1 cellular context compared by ENCODE assay signal in the genomic region with DNA sequence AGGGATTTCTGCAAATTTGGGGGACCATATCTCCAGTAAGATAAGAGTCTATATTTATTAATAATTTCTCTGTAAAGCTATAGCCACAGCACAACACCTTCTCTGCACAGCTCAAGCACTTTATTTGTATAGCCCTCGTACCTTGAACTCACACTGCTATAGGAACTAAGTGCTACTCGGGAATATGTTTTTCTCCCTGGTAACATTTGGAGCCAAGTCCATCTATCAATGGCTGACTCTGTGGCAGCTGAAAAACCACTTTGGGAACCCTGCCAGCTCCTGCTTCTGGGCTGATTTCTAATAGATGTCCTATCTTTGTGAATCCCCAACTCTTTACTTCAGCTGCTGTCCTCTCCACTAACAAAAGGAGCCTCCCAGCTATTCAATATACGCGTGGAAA.
TF ChIP-seq lines count a peak whose summit lies in the region.

No MANE protein-coding gene starts in this region.

TF ChIP-seq in HepG2, 621 proteins besides CTCF, POLR2A, EP300 and RAD21 (continued from another document):
- TF ChIP-seq KDM3A (CRISPR knock-in tag; IDR thresholded peaks at IDR 0.05; ENCODE audit: low read depth) (no peak), RFXAP (CRISPR knock-in tag; IDR thresholded peaks at IDR 0.05; ENCODE audit: borderline replicate concordance) (0 out of 2 replicates have a peak, but pooled peaks have one; percentile 39), HNRNPH1 (optimal IDR thresholded peaks at IDR 0.05; ENCODE audit: low read depth, low read length) (no peak), ZNF598 (CRISPR knock-in tag; IDR thresholded peaks at IDR 0.05; ENCODE audit: borderline replicate concordance) (no peak), ZMYM4 (CRISPR knock-in tag; IDR thresholded peaks at IDR 0.05) (0 out of 2 replicates have a peak, but pooled peaks have one; percentile 26), ZNF367 (CRISPR knock-in tag; IDR thresholded peaks at IDR 0.05; ENCODE audit: borderline replicate concordance) (no peak), SAFB2 (CRISPR knock-in tag; IDR thresholded peaks at IDR 0.05; ENCODE audit: borderline replicate concordance, low read depth) (no peak), RNF2 (conservative IDR thresholded peaks at IDR 0.05; ENCODE audit: low read depth) (no peak), EHMT2 (IDR thresholded peaks at IDR 0.05; ENCODE audit: borderline replicate concordance, low read depth, low read length) (peak; percentile 49; the same call in 1 of the 2 replicates), ZNF567 (CRISPR knock-in tag; IDR thresholded peaks at IDR 0.05; ENCODE audit: borderline replicate concordance) (no peak), SYNCRIP (IDR thresholded peaks at IDR 0.05; ENCODE audit: insufficient read depth, low read depth, low read length) (no peak), NPAS2 (CRISPR knock-in tag; IDR thresholded peaks at IDR 0.05; ENCODE audit: borderline replicate concordance) (no peak), ZNF788 (CRISPR knock-in tag; IDR thresholded peaks at IDR 0.05; ENCODE audit: borderline replicate concordance) (no peak)
- TF ChIP-seq, protein P1, sequence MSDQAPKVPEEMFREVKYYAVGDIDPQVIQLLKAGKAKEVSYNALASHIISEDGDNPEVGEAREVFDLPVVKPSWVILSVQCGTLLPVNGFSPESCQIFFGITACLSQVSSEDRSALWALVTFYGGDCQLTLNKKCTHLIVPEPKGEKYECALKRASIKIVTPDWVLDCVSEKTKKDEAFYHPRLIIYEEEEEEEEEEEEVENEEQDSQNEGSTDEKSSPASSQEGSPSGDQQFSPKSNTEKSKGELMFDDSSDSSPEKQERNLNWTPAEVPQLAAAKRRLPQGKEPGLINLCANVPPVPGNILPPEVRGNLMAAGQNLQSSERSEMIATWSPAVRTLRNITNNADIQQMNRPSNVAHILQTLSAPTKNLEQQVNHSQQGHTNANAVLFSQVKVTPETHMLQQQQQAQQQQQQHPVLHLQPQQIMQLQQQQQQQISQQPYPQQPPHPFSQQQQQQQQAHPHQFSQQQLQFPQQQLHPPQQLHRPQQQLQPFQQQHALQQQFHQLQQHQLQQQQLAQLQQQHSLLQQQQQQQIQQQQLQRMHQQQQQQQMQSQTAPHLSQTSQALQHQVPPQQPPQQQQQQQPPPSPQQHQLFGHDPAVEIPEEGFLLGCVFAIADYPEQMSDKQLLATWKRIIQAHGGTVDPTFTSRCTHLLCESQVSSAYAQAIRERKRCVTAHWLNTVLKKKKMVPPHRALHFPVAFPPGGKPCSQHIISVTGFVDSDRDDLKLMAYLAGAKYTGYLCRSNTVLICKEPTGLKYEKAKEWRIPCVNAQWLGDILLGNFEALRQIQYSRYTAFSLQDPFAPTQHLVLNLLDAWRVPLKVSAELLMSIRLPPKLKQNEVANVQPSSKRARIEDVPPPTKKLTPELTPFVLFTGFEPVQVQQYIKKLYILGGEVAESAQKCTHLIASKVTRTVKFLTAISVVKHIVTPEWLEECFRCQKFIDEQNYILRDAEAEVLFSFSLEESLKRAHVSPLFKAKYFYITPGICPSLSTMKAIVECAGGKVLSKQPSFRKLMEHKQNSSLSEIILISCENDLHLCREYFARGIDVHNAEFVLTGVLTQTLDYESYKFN (CRISPR knock-in tag; conservative IDR thresholded peaks at IDR 0.05) = peak; percentile 54
- TF ChIP-seq, protein P2, sequence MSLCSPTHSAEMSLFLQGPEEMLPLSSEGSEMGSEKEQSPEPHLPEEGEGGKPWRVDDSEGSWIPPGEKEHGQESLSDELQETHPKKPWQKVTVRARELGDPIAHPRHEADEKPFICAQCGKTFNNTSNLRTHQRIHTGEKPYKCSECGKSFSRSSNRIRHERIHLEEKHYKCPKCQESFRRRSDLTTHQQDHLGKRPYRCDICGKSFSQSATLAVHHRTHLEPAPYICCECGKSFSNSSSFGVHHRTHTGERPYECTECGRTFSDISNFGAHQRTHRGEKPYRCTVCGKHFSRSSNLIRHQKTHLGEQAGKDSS (CRISPR knock-in tag; IDR thresholded peaks at IDR 0.05; ENCODE audit: borderline replicate concordance, low read depth) = no peak
- TF ChIP-seq, protein P3, sequence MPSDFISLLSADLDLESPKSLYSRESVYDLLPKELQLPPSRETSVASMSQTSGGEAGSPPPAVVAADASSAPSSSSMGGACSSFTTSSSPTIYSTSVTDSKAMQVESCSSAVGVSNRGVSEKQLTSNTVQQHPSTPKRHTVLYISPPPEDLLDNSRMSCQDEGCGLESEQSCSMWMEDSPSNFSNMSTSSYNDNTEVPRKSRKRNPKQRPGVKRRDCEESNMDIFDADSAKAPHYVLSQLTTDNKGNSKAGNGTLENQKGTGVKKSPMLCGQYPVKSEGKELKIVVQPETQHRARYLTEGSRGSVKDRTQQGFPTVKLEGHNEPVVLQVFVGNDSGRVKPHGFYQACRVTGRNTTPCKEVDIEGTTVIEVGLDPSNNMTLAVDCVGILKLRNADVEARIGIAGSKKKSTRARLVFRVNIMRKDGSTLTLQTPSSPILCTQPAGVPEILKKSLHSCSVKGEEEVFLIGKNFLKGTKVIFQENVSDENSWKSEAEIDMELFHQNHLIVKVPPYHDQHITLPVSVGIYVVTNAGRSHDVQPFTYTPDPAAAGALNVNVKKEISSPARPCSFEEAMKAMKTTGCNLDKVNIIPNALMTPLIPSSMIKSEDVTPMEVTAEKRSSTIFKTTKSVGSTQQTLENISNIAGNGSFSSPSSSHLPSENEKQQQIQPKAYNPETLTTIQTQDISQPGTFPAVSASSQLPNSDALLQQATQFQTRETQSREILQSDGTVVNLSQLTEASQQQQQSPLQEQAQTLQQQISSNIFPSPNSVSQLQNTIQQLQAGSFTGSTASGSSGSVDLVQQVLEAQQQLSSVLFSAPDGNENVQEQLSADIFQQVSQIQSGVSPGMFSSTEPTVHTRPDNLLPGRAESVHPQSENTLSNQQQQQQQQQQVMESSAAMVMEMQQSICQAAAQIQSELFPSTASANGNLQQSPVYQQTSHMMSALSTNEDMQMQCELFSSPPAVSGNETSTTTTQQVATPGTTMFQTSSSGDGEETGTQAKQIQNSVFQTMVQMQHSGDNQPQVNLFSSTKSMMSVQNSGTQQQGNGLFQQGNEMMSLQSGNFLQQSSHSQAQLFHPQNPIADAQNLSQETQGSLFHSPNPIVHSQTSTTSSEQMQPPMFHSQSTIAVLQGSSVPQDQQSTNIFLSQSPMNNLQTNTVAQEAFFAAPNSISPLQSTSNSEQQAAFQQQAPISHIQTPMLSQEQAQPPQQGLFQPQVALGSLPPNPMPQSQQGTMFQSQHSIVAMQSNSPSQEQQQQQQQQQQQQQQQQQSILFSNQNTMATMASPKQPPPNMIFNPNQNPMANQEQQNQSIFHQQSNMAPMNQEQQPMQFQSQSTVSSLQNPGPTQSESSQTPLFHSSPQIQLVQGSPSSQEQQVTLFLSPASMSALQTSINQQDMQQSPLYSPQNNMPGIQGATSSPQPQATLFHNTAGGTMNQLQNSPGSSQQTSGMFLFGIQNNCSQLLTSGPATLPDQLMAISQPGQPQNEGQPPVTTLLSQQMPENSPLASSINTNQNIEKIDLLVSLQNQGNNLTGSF (CRISPR knock-in tag; IDR thresholded peaks at IDR 0.05) = no peak
- TF ChIP-seq, protein P4, sequence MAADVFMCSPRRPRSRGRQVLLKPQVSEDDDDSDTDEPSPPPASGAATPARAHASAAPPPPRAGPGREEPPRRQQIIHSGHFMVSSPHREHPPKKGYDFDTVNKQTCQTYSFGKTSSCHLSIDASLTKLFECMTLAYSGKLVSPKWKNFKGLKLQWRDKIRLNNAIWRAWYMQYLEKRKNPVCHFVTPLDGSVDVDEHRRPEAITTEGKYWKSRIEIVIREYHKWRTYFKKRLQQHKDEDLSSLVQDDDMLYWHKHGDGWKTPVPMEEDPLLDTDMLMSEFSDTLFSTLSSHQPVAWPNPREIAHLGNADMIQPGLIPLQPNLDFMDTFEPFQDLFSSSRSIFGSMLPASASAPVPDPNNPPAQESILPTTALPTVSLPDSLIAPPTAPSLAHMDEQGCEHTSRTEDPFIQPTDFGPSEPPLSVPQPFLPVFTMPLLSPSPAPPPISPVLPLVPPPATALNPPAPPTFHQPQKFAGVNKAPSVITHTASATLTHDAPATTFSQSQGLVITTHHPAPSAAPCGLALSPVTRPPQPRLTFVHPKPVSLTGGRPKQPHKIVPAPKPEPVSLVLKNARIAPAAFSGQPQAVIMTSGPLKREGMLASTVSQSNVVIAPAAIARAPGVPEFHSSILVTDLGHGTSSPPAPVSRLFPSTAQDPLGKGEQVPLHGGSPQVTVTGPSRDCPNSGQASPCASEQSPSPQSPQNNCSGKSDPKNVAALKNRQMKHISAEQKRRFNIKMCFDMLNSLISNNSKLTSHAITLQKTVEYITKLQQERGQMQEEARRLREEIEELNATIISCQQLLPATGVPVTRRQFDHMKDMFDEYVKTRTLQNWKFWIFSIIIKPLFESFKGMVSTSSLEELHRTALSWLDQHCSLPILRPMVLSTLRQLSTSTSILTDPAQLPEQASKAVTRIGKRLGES (CRISPR knock-in tag; IDR thresholded peaks at IDR 0.05; ENCODE audit: borderline replicate concordance) = no peak
